Comparison of ENCODE assay signal across 37 cellular contexts in genomic region chr9:91716815-91717214, GRCh38.
"Had no signal": no experiment of that assay in that cellular context is flagged by ENCODE, and none has a peak within 500 bp of the region (broad histone marks: within the 10 kb centered on the region; RNA-seq: fewer than 3 reads in every experiment).

No MANE protein-coding gene starts in this region.

- H3K36me3 Mint-ChIP-seq: activated naive CD4-positive, alpha-beta T cell treated with anti-CD3 and anti-CD28 coated beads, Interleukin-2, amount 10 ng/mL, durations not matched to agents 7 days and 5 days; activated naive CD4-positive, alpha-beta T cell treated with anti-CD3 and anti-CD28 coated beads, Interleukin-2, amount 50 U/mL, for 24 hours; activated naive CD8-positive, alpha-beta T cell; activated naive CD8-positive, alpha-beta T cell treated with anti-CD3 and anti-CD28 coated beads, Interleukin-2, amount 10 ng/mL, durations not matched to agents 7 days and 5 days; brain; T-cell had no signal

- ATAC-seq: activated CD8-positive, alpha-beta T cell treated with anti-CD3 and anti-CD28 coated beads for 36 hours; activated naive CD8-positive, alpha-beta T cell treated with anti-CD3 and anti-CD28 coated beads, Interleukin-2, amount 50 U/mL, for 24 hours; activated T-cell treated with anti-CD3 and anti-CD28 coated beads, Interleukin-2, amount 50 U/mL, for 4 hours; activated T-cell treated with anti-CD3 and anti-CD28 coated beads, Interleukin-2, amount 50 U/mL, for 72 hours; activated T-helper 17 cell treated with anti-CD3 and anti-CD28 coated beads, Interleukin-2, amount 50 U/mL, for 72 hours; T-cell had no signal

- H3K4me1 ChIP-seq: ascending aorta had no signal

- H3K4me3 Mint-ChIP-seq: activated B cell treated with CpG ODN at 0.5 μM for 24 hours; activated CD4-positive, alpha-beta memory T cell treated with anti-CD3 and anti-CD28 coated beads for 36 hours; activated CD4-positive, alpha-beta T cell treated with anti-CD3 and anti-CD28 coated beads, Interleukin-2, amount 10 ng/mL, durations not matched to agents 24 days and 14 days; activated CD8-positive, alpha-beta T cell treated with anti-CD3 and anti-CD28 coated beads for 36 hours; activated naive CD4-positive, alpha-beta T cell treated with anti-CD3 and anti-CD28 coated beads, Interleukin-2, amount 10 ng/mL, durations not matched to agents 7 days and 5 days; activated naive CD4-positive, alpha-beta T cell treated with anti-CD3 and anti-CD28 coated beads, Interleukin-2, amount 50 U/mL, for 24 hours; activated naive CD8-positive, alpha-beta T cell; activated naive CD8-positive, alpha-beta T cell treated with anti-CD3 and anti-CD28 coated beads, Interleukin-2, amount 10 ng/mL, durations not matched to agents 7 days and 5 days; activated naive CD8-positive, alpha-beta T cell treated with anti-CD3 and anti-CD28 coated beads, Interleukin-2, amount 50 U/mL, for 24 hours; activated T-cell treated with anti-CD3 and anti-CD28 coated beads, Interleukin-2, amount 50 U/mL, for 4 hours; activated T-cell treated with anti-CD3 and anti-CD28 coated beads, Interleukin-2, amount 50 U/mL, for 72 hours; activated T-helper 1 cell treated with anti-CD3 and anti-CD28 coated beads, Interleukin-12 subunit alpha, Interleukin-12 subunit beta, Interleukin-2, Interleukin-4 antibody, amounts not matched to agents 30 ng/mL and 10 ng/mL and 1 ng/mL, durations not matched to agents 14 hours and 24 hours and 36 hours; activated T-helper 17 cell treated with anti-CD3 and anti-CD28 coated beads, Interleukin-2, amount 50 U/mL, for 72 hours; brain; central memory CD8-positive, alpha-beta T cell; T-cell; T-helper 1 cell treated with Interleukin-12 subunit alpha and Interleukin-12 subunit beta and Interleukin-4 antibody, amounts not matched to agents 30 μg/mL and 1 μg/mL, for 36 hours; T-helper 2 cell treated with Interferon-gamma antibody and Interleukin-4, amounts not matched to agents 5 μg/mL and 100 μg/mL, for 36 hours had no signal

- H3K36me3 ChIP-seq: ascending aorta, cardiac muscle cell had no signal

- H3K9me3 ChIP-seq: ascending aorta had no signal

- H3K9me3 Mint-ChIP-seq: activated naive CD4-positive, alpha-beta T cell treated with anti-CD3 and anti-CD28 coated beads, Interleukin-2, amount 10 ng/mL, durations not matched to agents 7 days and 5 days; central memory CD8-positive, alpha-beta T cell had no signal

- H3K27ac Mint-ChIP-seq: activated B cell treated with CpG ODN at 0.5 μM for 24 hours; activated CD4-positive, alpha-beta memory T cell treated with anti-CD3 and anti-CD28 coated beads for 36 hours; activated CD4-positive, alpha-beta T cell treated with anti-CD3 and anti-CD28 coated beads, Interleukin-2, amount 10 ng/mL, durations not matched to agents 24 days and 14 days; activated CD8-positive, alpha-beta T cell treated with anti-CD3 and anti-CD28 coated beads for 36 hours; activated naive CD4-positive, alpha-beta T cell treated with anti-CD3 and anti-CD28 coated beads, Interleukin-2, amount 10 ng/mL, durations not matched to agents 7 days and 5 days; activated naive CD4-positive, alpha-beta T cell treated with anti-CD3 and anti-CD28 coated beads, Interleukin-2, amount 50 U/mL, for 24 hours; activated naive CD8-positive, alpha-beta T cell; activated naive CD8-positive, alpha-beta T cell treated with anti-CD3 and anti-CD28 coated beads, Interleukin-2, amount 10 ng/mL, durations not matched to agents 7 days and 5 days; activated naive CD8-positive, alpha-beta T cell treated with anti-CD3 and anti-CD28 coated beads, Interleukin-2, amount 50 U/mL, for 24 hours; activated T-cell treated with anti-CD3 and anti-CD28 coated beads, Interleukin-2, amount 50 U/mL, for 72 hours; activated T-helper 1 cell treated with anti-CD3 and anti-CD28 coated beads, Interleukin-12 subunit alpha, Interleukin-12 subunit beta, Interleukin-2, Interleukin-4 antibody, amounts not matched to agents 30 ng/mL and 10 ng/mL and 1 ng/mL, durations not matched to agents 14 hours and 24 hours and 36 hours; activated T-helper 17 cell treated with anti-CD3 and anti-CD28 coated beads, Interleukin-2, amount 50 U/mL, for 72 hours; brain; T-helper 1 cell treated with Interleukin-12 subunit alpha and Interleukin-12 subunit beta and Interleukin-4 antibody, amounts not matched to agents 30 μg/mL and 1 μg/mL, for 36 hours; T-helper 2 cell treated with Interferon-gamma antibody and Interleukin-4, amounts not matched to agents 5 μg/mL and 100 μg/mL, for 36 hours had no signal

- H3K4me3 ChIP-seq: ascending aorta, cardiac muscle cell had no signal

- DNase-seq: activated B cell treated with CpG ODN at 0.5 μM for 24 hours; activated CD4-positive, alpha-beta memory T cell treated with anti-CD3 and anti-CD28 coated beads for 36 hours; activated CD4-positive, alpha-beta T cell treated with anti-CD3 and anti-CD28 coated beads for 4 hours; activated CD4-positive, alpha-beta T cell treated with anti-CD3 and anti-CD28 coated beads, Interleukin-2, amount 10 ng/mL, durations not matched to agents 24 days and 14 days; activated CD4-positive, alpha-beta T cell treated with anti-CD3 and anti-CD28 coated beads, Interleukin-2, amount 50 U/mL, for 1 hour; activated CD4-positive, alpha-beta T cell treated with anti-CD3 and anti-CD28 coated beads, Interleukin-2, amount 50 U/mL, for 4 hours; activated CD4-positive, CD25-positive, alpha-beta regulatory T cell treated with anti-CD3 and anti-CD28 coated beads, Interleukin-2, amount 50 U/mL, for 72 hours; activated CD8-positive, alpha-beta memory T cell treated with anti-CD3 and anti-CD28 coated beads, Interleukin-2, amount 50 U/mL, for 4 hours; activated CD8-positive, alpha-beta T cell treated with anti-CD3 and anti-CD28 coated beads for 36 hours; activated effector memory CD4-positive, alpha-beta T cell treated with Interleukin-2 at 50 U/mL for 16 hours; activated gamma-delta T cell; activated naive CD4-positive, alpha-beta T cell treated with anti-CD3 and anti-CD28 coated beads, Interleukin-2, amount 10 ng/mL, durations not matched to agents 7 days and 5 days; activated naive CD4-positive, alpha-beta T cell treated with Interleukin-2 at 50 U/mL for 16 hours; activated naive CD8-positive, alpha-beta T cell treated with anti-CD3 and anti-CD28 coated beads, Interleukin-2, amount 10 ng/mL, durations not matched to agents 7 days and 5 days; activated naive CD8-positive, alpha-beta T cell treated with anti-CD3 and anti-CD28 coated beads, Interleukin-2, amount 50 U/mL, for 24 hours; activated T-cell treated with anti-CD3 and anti-CD28 coated beads for 4 hours; activated T-cell treated with anti-CD3 and anti-CD28 coated beads, Interleukin-2, amount 50 U/mL, for 1 hour; activated T-cell treated with anti-CD3 and anti-CD28 coated beads, Interleukin-2, amount 50 U/mL, for 4 hours; activated T-cell treated with anti-CD3 and anti-CD28 coated beads, Interleukin-2, amount 50 U/mL, for 72 hours; amygdala; anterior cingulate cortex; caudate nucleus; cerebellar nuclear complex; T-cell; T-helper 2 cell; T-helper 9 cell had no signal

- H3K27ac ChIP-seq: ascending aorta, cardiac muscle cell, VCaP had no signal

- H3K4me1 Mint-ChIP-seq: activated naive CD4-positive, alpha-beta T cell treated with anti-CD3 and anti-CD28 coated beads, Interleukin-2, amount 10 ng/mL, durations not matched to agents 7 days and 5 days; activated naive CD4-positive, alpha-beta T cell treated with anti-CD3 and anti-CD28 coated beads, Interleukin-2, amount 50 U/mL, for 24 hours; brain; central memory CD8-positive, alpha-beta T cell had no signal
